In the genomic region with DNA sequence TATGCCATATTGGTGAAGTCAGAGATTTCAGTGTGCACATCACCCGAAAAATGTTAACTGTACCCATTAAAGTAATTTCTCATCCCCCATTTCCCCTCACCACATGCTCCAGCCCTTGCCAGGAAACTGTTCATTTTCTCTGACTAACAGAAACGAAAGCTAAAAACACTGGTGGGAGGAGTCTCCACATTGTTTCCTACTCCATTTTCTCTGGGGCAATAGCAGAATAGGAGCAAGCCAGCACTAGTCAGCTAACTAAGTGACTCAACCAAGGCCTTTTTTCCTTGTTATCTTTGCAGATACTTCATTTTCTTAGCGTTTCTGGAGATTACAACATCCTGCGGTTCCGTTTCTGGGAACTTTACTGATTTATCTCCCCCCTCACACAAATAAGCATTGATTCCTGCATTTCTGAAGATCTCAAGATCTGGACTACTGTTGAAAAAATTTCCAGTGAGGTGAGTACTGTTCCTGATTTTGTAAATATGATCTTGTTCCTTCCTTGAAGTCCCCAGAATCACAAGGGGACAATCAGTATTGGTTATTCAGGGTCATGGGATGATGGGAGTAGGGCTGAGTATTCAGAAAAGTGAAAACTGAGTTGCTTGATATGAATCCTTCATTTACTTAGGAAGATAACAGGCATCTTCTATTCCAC, we compare ENCODE assay signal across 8 cellular contexts. TPM values are rescaled to one million over a fixed set of nuclear protein-coding genes. Genes with fewer than 3 reads are reported as not detected.
DNase-seq lines count a peak whose midpoint lies in the region; ATAC-seq and TF ChIP-seq lines count a peak whose summit lies in the region.

A gene (plus strand): TSS at position 204 of the 658 bp plus-strand sequence. CDS start 4,774 bp downstream, outside the sequence.

- POLR2A ChIA-PET in WTC11 (lab: Charles Lee), result no interaction called here

- in situ Hi-C loops in G401 (cut with HindIII; ENCODE audit: low sequenced_read_pairs), result no loop called here

- TF ChIP-seq CTCF in WTC11 (IDR thresholded peaks at IDR 0.05), result no peak

- H3K4me3 Mint-ChIP-seq in stimulated activated naive B cell treated with anti-CD40 and anti-IgM and Interleukin-4, amounts not matched to agents 10 μg/mL and 1 μg/mL and 100 μg/mL, for 72 hours, result peak within 1 kb of the TSS; percentile 89
- H3K4me3 Mint-ChIP-seq in WTC11, result no peak within 1 kb of the TSS

- peak; percentile 64 for ATAC-seq in GM21515 (IDR thresholded peaks at IDR 0.05; ENCODE audit: unreplicated experiment)
- peak; percentile 66 to 71 for ATAC-seq in stimulated activated naive B cell treated with anti-CD40 and anti-IgM and Interleukin-4, amounts not matched to agents 10 μg/mL and 1 μg/mL and 100 μg/mL, for 72 hours (replicated peaks)
- no peak for ATAC-seq in WTC11

- CTCF ChIA-PET in WTC11 (lab: Charles Lee), result no interaction called here

- DNase-seq in G401 (ENCODE audit: low spot score) (peak; percentile 5), KG1 (lab: John Stamatoyannopoulos, UW) (peak; percentile 77), UCSD-AML1 (lab: John Stamatoyannopoulos, UW; ENCODE audit: unreplicated experiment) (peak; percentile 13), dedifferentiated amniotic fluid mesenchymal stem cell (ENCODE audit: extremely low spot score) (peak; percentile 92), medulla oblongata (ENCODE audit: extremely low spot score) (peak; percentile 88), WTC11 (ENCODE audit: low spot score) (no peak)
- DNase-seq in stimulated activated naive B cell treated with anti-CD40 and anti-IgM and Interleukin-4, amounts not matched to agents 10 μg/mL and 1 μg/mL and 100 μg/mL, for 72 hours, result peak; percentile 35

- H3K27me3 Mint-ChIP-seq in stimulated activated naive B cell treated with anti-CD40 and anti-IgM and Interleukin-4, amounts not matched to agents 10 μg/mL and 1 μg/mL and 100 μg/mL, for 72 hours, result no peaks in the 10 kb centered on the region
- peaks cover 61% of the 10 kb centered on the region for H3K27me3 Mint-ChIP-seq in WTC11 (ENCODE audit: low read depth)

- peaks cover 21 to 33% of the 10 kb centered on the region in 2 donors for H3K36me3 Mint-ChIP-seq in stimulated activated naive B cell treated with anti-CD40 and anti-IgM and Interleukin-4, amounts not matched to agents 10 μg/mL and 1 μg/mL and 100 μg/mL, for 72 hours
- no peaks in the 10 kb centered on the region for H3K36me3 Mint-ChIP-seq in WTC11

- peaks cover 44 to 71% of the 10 kb centered on the region in 2 donors for H3K4me1 Mint-ChIP-seq in stimulated activated naive B cell treated with anti-CD40 and anti-IgM and Interleukin-4, amounts not matched to agents 10 μg/mL and 1 μg/mL and 100 μg/mL, for 72 hours
- H3K4me1 Mint-ChIP-seq in WTC11, result peaks cover 57% of the 10 kb centered on the region

- peak within 1 kb of the TSS; percentile 95 for H3K27ac Mint-ChIP-seq in stimulated activated naive B cell treated with anti-CD40 and anti-IgM and Interleukin-4, amounts not matched to agents 10 μg/mL and 1 μg/mL and 100 μg/mL, for 72 hours
- H3K27ac Mint-ChIP-seq in WTC11, result no peak within 1 kb of the TSS

- no peaks in the 10 kb centered on the region for H3K9me3 Mint-ChIP-seq in stimulated activated naive B cell treated with anti-CD40 and anti-IgM and Interleukin-4, amounts not matched to agents 10 μg/mL and 1 μg/mL and 100 μg/mL, for 72 hours
- H3K9me3 Mint-ChIP-seq in WTC11, result peaks cover 5% of the 10 kb centered on the region; the same call in 1 of the 2 replicates

TF ChIP-seq in WTC11, 78 proteins besides CTCF, POLR2A, EP300 and RAD21 (continues in another document):
- TF ChIP-seq, protein P1, sequence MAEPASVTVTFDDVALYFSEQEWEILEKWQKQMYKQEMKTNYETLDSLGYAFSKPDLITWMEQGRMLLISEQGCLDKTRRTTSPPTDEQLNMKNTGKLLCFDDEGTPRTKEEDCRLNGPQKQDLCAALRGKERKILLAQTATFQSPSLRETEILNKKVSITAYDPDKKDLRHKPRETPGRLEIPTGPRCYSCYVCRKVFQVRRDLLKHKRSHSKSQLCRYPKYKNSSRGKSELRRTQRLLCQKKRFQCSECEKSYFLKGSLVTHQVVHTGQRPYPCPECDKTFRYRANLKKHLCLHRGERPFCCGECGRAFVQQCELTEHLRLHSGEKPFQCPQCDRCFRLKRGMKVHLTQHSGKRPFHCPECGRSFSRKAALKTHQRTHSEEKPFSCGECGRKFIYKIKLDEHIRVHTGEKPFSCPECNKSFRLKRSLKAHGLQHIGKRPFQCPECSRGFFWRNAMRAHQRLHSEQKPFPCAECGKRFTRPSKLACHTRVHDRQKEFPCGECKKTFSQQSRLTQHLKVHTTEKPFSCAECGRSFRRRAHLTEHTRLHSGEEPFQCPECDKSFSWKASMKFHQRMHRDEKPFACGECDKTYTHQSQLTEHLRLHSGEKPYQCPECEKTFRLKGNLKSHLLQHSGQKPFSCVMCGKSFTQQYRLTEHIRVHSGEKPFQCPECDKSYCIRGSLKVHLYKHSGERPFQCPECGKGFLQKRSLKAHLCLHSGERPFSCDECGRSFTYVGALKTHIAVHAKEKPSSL (CRISPR knock-in tag; conservative IDR thresholded peaks at IDR 0.05), result no peak
- TF ChIP-seq, protein P2, sequence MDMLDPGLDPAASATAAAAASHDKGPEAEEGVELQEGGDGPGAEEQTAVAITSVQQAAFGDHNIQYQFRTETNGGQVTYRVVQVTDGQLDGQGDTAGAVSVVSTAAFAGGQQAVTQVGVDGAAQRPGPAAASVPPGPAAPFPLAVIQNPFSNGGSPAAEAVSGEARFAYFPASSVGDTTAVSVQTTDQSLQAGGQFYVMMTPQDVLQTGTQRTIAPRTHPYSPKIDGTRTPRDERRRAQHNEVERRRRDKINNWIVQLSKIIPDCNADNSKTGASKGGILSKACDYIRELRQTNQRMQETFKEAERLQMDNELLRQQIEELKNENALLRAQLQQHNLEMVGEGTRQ (CRISPR knock-in tag; IDR thresholded peaks at IDR 0.05), result no peak
- TF ChIP-seq, protein P3, sequence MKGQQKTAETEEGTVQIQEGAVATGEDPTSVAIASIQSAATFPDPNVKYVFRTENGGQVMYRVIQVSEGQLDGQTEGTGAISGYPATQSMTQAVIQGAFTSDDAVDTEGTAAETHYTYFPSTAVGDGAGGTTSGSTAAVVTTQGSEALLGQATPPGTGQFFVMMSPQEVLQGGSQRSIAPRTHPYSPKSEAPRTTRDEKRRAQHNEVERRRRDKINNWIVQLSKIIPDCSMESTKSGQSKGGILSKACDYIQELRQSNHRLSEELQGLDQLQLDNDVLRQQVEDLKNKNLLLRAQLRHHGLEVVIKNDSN (CRISPR knock-in tag; IDR thresholded peaks at IDR 0.05), result no peak
- TF ChIP-seq ZNF263 (CRISPR knock-in tag; IDR thresholded peaks at IDR 0.05; ENCODE audit: low read depth) (no peak), GTF2I (CRISPR knock-in tag; conservative IDR thresholded peaks at IDR 0.05) (no peak), ZNF317 (CRISPR knock-in tag; IDR thresholded peaks at IDR 0.05; ENCODE audit: borderline replicate concordance, low read depth) (no peak), FOXJ3 (CRISPR knock-in tag; IDR thresholded peaks at IDR 0.05; ENCODE audit: borderline replicate concordance) (no peak), EMX1 (CRISPR knock-in tag; IDR thresholded peaks at IDR 0.05) (no peak), JUN (CRISPR knock-in tag; IDR thresholded peaks at IDR 0.05) (no peak), TCF7 (CRISPR knock-in tag; IDR thresholded peaks at IDR 0.05; ENCODE audit: low read depth) (no peak), ZNF121 (CRISPR knock-in tag; IDR thresholded peaks at IDR 0.05) (no peak), RORB (CRISPR knock-in tag; IDR thresholded peaks at IDR 0.05) (no peak)
- TF ChIP-seq, protein P4, sequence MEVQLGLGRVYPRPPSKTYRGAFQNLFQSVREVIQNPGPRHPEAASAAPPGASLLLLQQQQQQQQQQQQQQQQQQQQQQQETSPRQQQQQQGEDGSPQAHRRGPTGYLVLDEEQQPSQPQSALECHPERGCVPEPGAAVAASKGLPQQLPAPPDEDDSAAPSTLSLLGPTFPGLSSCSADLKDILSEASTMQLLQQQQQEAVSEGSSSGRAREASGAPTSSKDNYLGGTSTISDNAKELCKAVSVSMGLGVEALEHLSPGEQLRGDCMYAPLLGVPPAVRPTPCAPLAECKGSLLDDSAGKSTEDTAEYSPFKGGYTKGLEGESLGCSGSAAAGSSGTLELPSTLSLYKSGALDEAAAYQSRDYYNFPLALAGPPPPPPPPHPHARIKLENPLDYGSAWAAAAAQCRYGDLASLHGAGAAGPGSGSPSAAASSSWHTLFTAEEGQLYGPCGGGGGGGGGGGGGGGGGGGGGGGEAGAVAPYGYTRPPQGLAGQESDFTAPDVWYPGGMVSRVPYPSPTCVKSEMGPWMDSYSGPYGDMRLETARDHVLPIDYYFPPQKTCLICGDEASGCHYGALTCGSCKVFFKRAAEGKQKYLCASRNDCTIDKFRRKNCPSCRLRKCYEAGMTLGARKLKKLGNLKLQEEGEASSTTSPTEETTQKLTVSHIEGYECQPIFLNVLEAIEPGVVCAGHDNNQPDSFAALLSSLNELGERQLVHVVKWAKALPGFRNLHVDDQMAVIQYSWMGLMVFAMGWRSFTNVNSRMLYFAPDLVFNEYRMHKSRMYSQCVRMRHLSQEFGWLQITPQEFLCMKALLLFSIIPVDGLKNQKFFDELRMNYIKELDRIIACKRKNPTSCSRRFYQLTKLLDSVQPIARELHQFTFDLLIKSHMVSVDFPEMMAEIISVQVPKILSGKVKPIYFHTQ (CRISPR knock-in tag; IDR thresholded peaks at IDR 0.05), result no peak
- TF ChIP-seq, protein P5, sequence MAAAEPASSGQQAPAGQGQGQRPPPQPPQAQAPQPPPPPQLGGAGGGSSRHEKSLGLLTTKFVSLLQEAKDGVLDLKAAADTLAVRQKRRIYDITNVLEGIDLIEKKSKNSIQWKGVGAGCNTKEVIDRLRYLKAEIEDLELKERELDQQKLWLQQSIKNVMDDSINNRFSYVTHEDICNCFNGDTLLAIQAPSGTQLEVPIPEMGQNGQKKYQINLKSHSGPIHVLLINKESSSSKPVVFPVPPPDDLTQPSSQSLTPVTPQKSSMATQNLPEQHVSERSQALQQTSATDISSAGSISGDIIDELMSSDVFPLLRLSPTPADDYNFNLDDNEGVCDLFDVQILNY (CRISPR knock-in tag; IDR thresholded peaks at IDR 0.05), result no peak
- TF ChIP-seq, protein P6, sequence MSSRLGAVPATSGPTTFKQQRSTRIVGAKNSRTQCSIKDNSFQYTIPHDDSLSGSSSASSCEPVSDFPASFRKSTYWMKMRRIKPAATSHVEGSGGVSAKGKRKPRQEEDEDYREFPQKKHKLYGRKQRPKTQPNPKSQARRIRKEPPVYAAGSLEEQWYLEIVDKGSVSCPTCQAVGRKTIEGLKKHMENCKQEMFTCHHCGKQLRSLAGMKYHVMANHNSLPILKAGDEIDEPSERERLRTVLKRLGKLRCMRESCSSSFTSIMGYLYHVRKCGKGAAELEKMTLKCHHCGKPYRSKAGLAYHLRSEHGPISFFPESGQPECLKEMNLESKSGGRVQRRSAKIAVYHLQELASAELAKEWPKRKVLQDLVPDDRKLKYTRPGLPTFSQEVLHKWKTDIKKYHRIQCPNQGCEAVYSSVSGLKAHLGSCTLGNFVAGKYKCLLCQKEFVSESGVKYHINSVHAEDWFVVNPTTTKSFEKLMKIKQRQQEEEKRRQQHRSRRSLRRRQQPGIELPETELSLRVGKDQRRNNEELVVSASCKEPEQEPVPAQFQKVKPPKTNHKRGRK (CRISPR knock-in tag; IDR thresholded peaks at IDR 0.05; ENCODE audit: borderline replicate concordance), result no peak

RNA-seq across cellular contexts. Expression of the gene that starts here (rescaled TPM):
- total RNA-seq in G401 (2014; rRNA removed; shearing (Covaris generic)), result not detected in 2 replicates
- total RNA-seq in WTC11 (2021), result 2.0 to 3.2 TPM (median 2.9 TPM) in 3 replicates

Comparison
In these comparisons a context has a peak if more than half of its experiments do, and no peak if none do; other contexts are left out.
1. Peak in DNase-seq in G401; RNA of the gene not detected or under 1 TPM.